Comparison of ENCODE assay signal across 1 cellular context in genomic region chr21:45256021-45256911, GRCh38.
TF ChIP-seq lines count a peak whose summit lies in the region.

No MANE protein-coding gene starts in this region.

TF ChIP-seq in GM23338, 12 proteins besides CTCF, POLR2A, EP300 and RAD21 (continued from another document):
- TF ChIP-seq, protein P1, sequence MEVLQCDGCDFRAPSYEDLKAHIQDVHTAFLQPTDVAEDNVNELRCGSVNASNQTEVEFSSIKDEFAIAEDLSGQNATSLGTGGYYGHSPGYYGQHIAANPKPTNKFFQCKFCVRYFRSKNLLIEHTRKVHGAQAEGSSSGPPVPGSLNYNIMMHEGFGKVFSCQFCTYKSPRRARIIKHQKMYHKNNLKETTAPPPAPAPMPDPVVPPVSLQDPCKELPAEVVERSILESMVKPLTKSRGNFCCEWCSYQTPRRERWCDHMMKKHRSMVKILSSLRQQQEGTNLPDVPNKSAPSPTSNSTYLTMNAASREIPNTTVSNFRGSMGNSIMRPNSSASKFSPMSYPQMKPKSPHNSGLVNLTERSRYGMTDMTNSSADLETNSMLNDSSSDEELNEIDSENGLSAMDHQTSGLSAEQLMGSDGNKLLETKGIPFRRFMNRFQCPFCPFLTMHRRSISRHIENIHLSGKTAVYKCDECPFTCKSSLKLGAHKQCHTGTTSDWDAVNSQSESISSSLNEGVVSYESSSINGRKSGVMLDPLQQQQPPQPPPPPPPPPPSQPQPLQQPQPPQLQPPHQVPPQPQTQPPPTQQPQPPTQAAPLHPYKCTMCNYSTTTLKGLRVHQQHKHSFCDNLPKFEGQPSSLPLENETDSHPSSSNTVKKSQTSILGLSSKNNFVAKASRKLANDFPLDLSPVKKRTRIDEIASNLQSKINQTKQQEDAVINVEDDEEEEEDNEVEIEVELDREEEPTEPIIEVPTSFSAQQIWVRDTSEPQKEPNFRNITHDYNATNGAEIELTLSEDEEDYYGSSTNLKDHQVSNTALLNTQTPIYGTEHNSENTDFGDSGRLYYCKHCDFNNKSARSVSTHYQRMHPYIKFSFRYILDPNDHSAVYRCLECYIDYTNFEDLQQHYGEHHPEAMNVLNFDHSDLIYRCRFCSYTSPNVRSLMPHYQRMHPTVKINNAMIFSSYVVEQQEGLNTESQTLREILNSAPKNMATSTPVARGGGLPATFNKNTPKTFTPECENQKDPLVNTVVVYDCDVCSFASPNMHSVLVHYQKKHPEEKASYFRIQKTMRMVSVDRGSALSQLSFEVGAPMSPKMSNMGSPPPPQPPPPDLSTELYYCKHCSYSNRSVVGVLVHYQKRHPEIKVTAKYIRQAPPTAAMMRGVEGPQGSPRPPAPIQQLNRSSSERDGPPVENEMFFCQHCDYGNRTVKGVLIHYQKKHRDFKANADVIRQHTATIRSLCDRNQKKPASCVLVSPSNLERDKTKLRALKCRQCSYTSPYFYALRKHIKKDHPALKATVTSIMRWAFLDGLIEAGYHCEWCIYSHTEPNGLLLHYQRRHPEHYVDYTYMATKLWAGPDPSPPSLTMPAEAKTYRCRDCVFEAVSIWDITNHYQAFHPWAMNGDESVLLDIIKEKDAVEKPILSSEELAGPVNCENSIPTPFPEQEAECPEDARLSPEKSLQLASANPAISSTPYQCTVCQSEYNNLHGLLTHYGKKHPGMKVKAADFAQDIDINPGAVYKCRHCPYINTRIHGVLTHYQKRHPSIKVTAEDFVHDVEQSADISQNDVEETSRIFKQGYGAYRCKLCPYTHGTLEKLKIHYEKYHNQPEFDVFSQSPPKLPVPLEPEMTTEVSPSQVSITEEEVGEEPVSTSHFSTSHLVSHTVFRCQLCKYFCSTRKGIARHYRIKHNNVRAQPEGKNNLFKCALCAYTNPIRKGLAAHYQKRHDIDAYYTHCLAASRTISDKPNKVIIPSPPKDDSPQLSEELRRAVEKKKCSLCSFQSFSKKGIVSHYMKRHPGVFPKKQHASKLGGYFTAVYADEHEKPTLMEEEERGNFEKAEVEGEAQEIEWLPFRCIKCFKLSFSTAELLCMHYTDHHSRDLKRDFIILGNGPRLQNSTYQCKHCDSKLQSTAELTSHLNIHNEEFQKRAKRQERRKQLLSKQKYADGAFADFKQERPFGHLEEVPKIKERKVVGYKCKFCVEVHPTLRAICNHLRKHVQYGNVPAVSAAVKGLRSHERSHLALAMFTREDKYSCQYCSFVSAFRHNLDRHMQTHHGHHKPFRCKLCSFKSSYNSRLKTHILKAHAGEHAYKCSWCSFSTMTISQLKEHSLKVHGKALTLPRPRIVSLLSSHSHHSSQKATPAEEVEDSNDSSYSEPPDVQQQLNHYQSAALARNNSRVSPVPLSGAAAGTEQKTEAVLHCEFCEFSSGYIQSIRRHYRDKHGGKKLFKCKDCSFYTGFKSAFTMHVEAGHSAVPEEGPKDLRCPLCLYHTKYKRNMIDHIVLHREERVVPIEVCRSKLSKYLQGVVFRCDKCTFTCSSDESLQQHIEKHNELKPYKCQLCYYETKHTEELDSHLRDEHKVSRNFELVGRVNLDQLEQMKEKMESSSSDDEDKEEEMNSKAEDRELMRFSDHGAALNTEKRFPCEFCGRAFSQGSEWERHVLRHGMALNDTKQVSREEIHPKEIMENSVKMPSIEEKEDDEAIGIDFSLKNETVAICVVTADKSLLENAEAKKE (CRISPR knock-in tag; IDR thresholded peaks at IDR 0.05) = no peak
